Comparison of ENCODE assay signal across 17 cellular contexts in the genomic region with DNA sequence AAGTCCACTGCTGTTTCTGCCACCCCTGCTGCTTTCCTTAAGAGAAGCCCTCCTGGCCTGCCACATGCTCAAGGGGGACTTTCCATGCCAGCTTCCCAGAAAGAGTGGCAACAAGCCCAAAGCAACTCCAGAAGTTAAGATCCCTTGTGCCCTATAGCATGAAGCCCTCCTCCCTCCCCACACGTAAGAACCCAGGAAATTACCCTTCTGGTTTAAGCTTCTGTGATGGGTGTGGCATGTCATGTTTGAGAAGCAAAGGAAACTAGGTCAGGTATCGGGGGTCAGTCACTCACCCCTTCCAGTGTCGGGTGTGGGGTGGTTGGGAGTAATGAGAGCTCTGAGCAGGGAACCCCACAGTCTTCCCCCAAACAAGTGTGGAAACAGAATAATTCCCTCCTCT.
"Had no signal": no experiment of that assay in that cellular context is flagged by ENCODE, and none has a peak within 500 bp of the region (broad histone marks: within the 10 kb centered on the region; RNA-seq: fewer than 3 reads in every experiment).

No MANE protein-coding gene starts in this region.

- H3K4me1 Mint-ChIP-seq: WTC11 had no signal

- H3K9me3 ChIP-seq: gastroesophageal sphincter, heart right ventricle, transverse colon had no signal

- H3K4me3 Mint-ChIP-seq: nephron progenitor cell, WTC11 had no signal

- H3K27ac ChIP-seq: brain microvascular endothelial cell, gastroesophageal sphincter, heart right ventricle, transverse colon had no signal

- ATAC-seq: gastroesophageal sphincter, heart right ventricle, left lobe of liver, right cardiac atrium, WTC11 had no signal

- H3K27me3 ChIP-seq: brain microvascular endothelial cell had no signal

- H3K27ac Mint-ChIP-seq: nephron progenitor cell, progenitor cell of endocrine pancreas, WTC11 had no signal

- H3K36me3 Mint-ChIP-seq: WTC11 had no signal

- DNase-seq: activated CD4-positive, alpha-beta T cell treated with anti-CD3 and anti-CD28 coated beads, Interleukin-2, amount 50 U/mL, for 1 hour; activated effector memory CD4-positive, alpha-beta T cell treated with Interleukin-2 at 50 U/mL for 16 hours; anterior cingulate cortex; brain microvascular endothelial cell; effector memory CD4-positive, alpha-beta T cell; heart right ventricle; nephron progenitor cell; occipital lobe; right cardiac atrium; small intestine; stimulated activated CD4-positive, alpha-beta T cell treated with anti-CD3 and anti-CD28 coated beads, Interleukin-4, amount 100 ng/mL, for 24 hours; substantia nigra; transverse colon had no signal

- H3K9me3 Mint-ChIP-seq: nephron progenitor cell, WTC11 had no signal
